Comparison of ENCODE assay signal across 1 cellular context in the genomic region with DNA sequence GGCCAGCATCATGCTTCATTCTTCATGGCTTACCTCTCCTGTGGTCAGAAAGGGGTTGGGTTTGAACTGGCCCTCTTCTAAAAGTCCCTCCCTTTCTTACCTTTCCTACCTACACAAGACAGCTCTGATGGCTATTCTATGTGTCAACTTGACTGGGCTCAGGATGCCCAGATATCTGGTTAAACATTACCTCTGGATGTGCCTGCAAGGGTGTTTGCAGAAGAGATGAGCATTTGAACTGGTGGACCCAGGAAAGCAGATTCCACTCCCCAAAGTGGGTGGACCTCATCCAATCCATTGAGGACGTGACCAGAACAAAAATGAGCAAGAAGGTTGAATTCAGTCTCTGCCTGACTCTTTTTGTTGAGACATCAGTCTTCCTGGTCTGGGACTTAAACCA.
TF ChIP-seq lines count a peak whose summit lies in the region.

No MANE protein-coding gene starts in this region.

TF ChIP-seq in HepG2, 621 proteins besides CTCF, POLR2A, EP300 and RAD21 (continued from another document and continues in another):
- peak; percentile 100 for TF ChIP-seq ZNF280D (CRISPR knock-in tag; IDR thresholded peaks at IDR 0.05)
- TF ChIP-seq HNF4G (IDR thresholded peaks at IDR 0.05; ENCODE audit: borderline replicate concordance, low read depth, low read length): peak; percentile 29; the same call in 1 of the 2 replicates
- no peak for TF ChIP-seq HNF4G (CRISPR knock-in tag; IDR thresholded peaks at IDR 0.05; ENCODE audit: borderline replicate concordance, low read depth)
- TF ChIP-seq POGZ (CRISPR knock-in tag; IDR thresholded peaks at IDR 0.05): peak; percentile 84; the same call in 1 of the 2 replicates
- no peak for TF ChIP-seq ZNF570 (CRISPR knock-in tag; IDR thresholded peaks at IDR 0.05; ENCODE audit: borderline replicate concordance)
- no peak for TF ChIP-seq TOE1 (CRISPR knock-in tag; IDR thresholded peaks at IDR 0.05)
- TF ChIP-seq, protein P1, sequence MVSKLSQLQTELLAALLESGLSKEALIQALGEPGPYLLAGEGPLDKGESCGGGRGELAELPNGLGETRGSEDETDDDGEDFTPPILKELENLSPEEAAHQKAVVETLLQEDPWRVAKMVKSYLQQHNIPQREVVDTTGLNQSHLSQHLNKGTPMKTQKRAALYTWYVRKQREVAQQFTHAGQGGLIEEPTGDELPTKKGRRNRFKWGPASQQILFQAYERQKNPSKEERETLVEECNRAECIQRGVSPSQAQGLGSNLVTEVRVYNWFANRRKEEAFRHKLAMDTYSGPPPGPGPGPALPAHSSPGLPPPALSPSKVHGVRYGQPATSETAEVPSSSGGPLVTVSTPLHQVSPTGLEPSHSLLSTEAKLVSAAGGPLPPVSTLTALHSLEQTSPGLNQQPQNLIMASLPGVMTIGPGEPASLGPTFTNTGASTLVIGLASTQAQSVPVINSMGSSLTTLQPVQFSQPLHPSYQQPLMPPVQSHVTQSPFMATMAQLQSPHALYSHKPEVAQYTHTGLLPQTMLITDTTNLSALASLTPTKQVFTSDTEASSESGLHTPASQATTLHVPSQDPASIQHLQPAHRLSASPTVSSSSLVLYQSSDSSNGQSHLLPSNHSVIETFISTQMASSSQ (IDR thresholded peaks at IDR 0.05; ENCODE audit: low read depth): peak; percentile 94
- TF ChIP-seq, protein P1 (CRISPR knock-in tag; IDR thresholded peaks at IDR 0.05; ENCODE audit: borderline replicate concordance): peak; percentile 92
- TF ChIP-seq ZNF841 (CRISPR knock-in tag; IDR thresholded peaks at IDR 0.05; ENCODE audit: borderline replicate concordance): no peak
- TF ChIP-seq MXD3 (CRISPR knock-in tag; IDR thresholded peaks at IDR 0.05): no peak
- TF ChIP-seq MTF2 (CRISPR knock-in tag; IDR thresholded peaks at IDR 0.05; ENCODE audit: borderline replicate concordance): no peak
- no peak for TF ChIP-seq THYN1 (CRISPR knock-in tag; IDR thresholded peaks at IDR 0.05; ENCODE audit: borderline replicate concordance, low read depth)
- no peak for TF ChIP-seq RORA (CRISPR knock-in tag; IDR thresholded peaks at IDR 0.05)
- TF ChIP-seq RBM22 (optimal IDR thresholded peaks at IDR 0.05; ENCODE audit: low read length): no peak
- TF ChIP-seq SMAD1 (CRISPR knock-in tag; IDR thresholded peaks at IDR 0.05; ENCODE audit: borderline replicate concordance, low read depth): no peak
- TF ChIP-seq KDM5B (CRISPR knock-in tag; IDR thresholded peaks at IDR 0.05; ENCODE audit: borderline replicate concordance): no peak
- TF ChIP-seq ZNF138 (CRISPR knock-in tag; IDR thresholded peaks at IDR 0.05; ENCODE audit: low read depth): no peak
- TF ChIP-seq KAT7 (CRISPR knock-in tag; IDR thresholded peaks at IDR 0.05; ENCODE audit: borderline replicate concordance): no peak
- TF ChIP-seq ZNF891 (CRISPR knock-in tag; IDR thresholded peaks at IDR 0.05): no peak
- TF ChIP-seq POLR2G (IDR thresholded peaks at IDR 0.05; ENCODE audit: low read depth, low read length): no peak
- 0 out of 2 replicates have a peak, but pooled peaks have one; percentile 11 for TF ChIP-seq ZNF644 (CRISPR knock-in tag; IDR thresholded peaks at IDR 0.05; ENCODE audit: low read depth)
- peak; percentile 87 for TF ChIP-seq ZMYM4 (CRISPR knock-in tag; IDR thresholded peaks at IDR 0.05)
- no peak for TF ChIP-seq ZNF772 (CRISPR knock-in tag; IDR thresholded peaks at IDR 0.05)
- peak; percentile 81; the same call in 1 of the 2 replicates for TF ChIP-seq RCOR2 (CRISPR knock-in tag; IDR thresholded peaks at IDR 0.05)
- no peak for TF ChIP-seq SOX13 (IDR thresholded peaks at IDR 0.05)
- 0 out of 4 replicates have a peak, but pooled peaks of 1 of the 2 experiments have one; percentile 18 for TF ChIP-seq SOX13 (CRISPR knock-in tag; conservative IDR thresholded peaks at IDR 0.05 in 1 of 2, IDR thresholded peaks at IDR 0.05 in 1 of 2)
- no peak for TF ChIP-seq ZNF746 (CRISPR knock-in tag; IDR thresholded peaks at IDR 0.05)
- no peak for TF ChIP-seq SMAD9 (CRISPR knock-in tag; IDR thresholded peaks at IDR 0.05)
- TF ChIP-seq NCOA2 (CRISPR knock-in tag; IDR thresholded peaks at IDR 0.05): no peak
- TF ChIP-seq, protein P2, sequence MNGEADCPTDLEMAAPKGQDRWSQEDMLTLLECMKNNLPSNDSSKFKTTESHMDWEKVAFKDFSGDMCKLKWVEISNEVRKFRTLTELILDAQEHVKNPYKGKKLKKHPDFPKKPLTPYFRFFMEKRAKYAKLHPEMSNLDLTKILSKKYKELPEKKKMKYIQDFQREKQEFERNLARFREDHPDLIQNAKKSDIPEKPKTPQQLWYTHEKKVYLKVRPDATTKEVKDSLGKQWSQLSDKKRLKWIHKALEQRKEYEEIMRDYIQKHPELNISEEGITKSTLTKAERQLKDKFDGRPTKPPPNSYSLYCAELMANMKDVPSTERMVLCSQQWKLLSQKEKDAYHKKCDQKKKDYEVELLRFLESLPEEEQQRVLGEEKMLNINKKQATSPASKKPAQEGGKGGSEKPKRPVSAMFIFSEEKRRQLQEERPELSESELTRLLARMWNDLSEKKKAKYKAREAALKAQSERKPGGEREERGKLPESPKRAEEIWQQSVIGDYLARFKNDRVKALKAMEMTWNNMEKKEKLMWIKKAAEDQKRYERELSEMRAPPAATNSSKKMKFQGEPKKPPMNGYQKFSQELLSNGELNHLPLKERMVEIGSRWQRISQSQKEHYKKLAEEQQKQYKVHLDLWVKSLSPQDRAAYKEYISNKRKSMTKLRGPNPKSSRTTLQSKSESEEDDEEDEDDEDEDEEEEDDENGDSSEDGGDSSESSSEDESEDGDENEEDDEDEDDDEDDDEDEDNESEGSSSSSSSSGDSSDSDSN (CRISPR knock-in tag; IDR thresholded peaks at IDR 0.05): no peak
- no peak for TF ChIP-seq ZNF235 (CRISPR knock-in tag; IDR thresholded peaks at IDR 0.05; ENCODE audit: borderline replicate concordance)
- no peak for TF ChIP-seq ZGPAT (CRISPR knock-in tag; IDR thresholded peaks at IDR 0.05)
- no peak for TF ChIP-seq ATF7 (IDR thresholded peaks at IDR 0.05)
- no peak for TF ChIP-seq ATF7 (CRISPR knock-in tag; IDR thresholded peaks at IDR 0.05)
- TF ChIP-seq, protein P3, sequence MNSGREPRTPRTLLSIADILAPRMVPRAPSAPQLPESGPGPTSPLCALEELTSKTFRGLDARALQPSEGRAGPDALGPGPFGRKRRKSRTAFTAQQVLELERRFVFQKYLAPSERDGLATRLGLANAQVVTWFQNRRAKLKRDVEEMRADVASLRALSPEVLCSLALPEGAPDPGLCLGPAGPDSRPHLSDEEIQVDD (CRISPR knock-in tag; IDR thresholded peaks at IDR 0.05; ENCODE audit: borderline replicate concordance): no peak
- TF ChIP-seq ZNF407 (CRISPR knock-in tag; IDR thresholded peaks at IDR 0.05; ENCODE audit: not compliant biosample characterization): no peak
- TF ChIP-seq, protein P4, sequence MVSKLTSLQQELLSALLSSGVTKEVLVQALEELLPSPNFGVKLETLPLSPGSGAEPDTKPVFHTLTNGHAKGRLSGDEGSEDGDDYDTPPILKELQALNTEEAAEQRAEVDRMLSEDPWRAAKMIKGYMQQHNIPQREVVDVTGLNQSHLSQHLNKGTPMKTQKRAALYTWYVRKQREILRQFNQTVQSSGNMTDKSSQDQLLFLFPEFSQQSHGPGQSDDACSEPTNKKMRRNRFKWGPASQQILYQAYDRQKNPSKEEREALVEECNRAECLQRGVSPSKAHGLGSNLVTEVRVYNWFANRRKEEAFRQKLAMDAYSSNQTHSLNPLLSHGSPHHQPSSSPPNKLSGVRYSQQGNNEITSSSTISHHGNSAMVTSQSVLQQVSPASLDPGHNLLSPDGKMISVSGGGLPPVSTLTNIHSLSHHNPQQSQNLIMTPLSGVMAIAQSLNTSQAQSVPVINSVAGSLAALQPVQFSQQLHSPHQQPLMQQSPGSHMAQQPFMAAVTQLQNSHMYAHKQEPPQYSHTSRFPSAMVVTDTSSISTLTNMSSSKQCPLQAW (CRISPR knock-in tag; IDR thresholded peaks at IDR 0.05): peak; percentile 90
